ENCODE assay signal across 8 cellular contexts in genomic region chr2:121810959-121811853, GRCh38. TPM values are rescaled to one million over a fixed set of nuclear protein-coding genes. Genes with fewer than 3 reads are reported as not detected.
DNase-seq lines count a peak whose midpoint lies in the region; ATAC-seq and TF ChIP-seq lines count a peak whose summit lies in the region.

No MANE protein-coding gene starts in this region.

- no peaks in the 10 kb centered on the region for H3K36me3 ChIP-seq in WERI-Rb-1
- H3K36me3 ChIP-seq in prostate gland, result no peaks in the 10 kb centered on the region

- TF ChIP-seq CTCF in WERI-Rb-1 (IDR thresholded peaks at IDR 0.05; ENCODE audit: low read depth, low read length) (peak; percentile 70), prostate gland (IDR thresholded peaks at IDR 0.05) (peak; percentile 10 to 46 (median 27))

- DNase-seq in CD1c-positive myeloid dendritic cell (ENCODE audit: extremely low spot score) (peak; percentile 11), NCI-H2081 (lab: John Stamatoyannopoulos, UW) (peak; percentile 71 to 80), WERI-Rb-1 (peak; percentile 80), glomerular visceral epithelial cell (ENCODE audit: extremely low spot score) (peak; percentile 63), prostate gland (ENCODE audit: low spot score) (peak; percentile 23)
- DNase-seq in activated CD4-positive, CD25-positive, alpha-beta regulatory T cell treated with anti-CD3 and anti-CD28 coated beads, Interleukin-2, amount 50 U/mL, for 72 hours, result no peak

- H3K4me1 ChIP-seq in prostate gland (replicated peaks), result no peaks in the 10 kb centered on the region

- no peaks in the 10 kb centered on the region for H3K27me3 ChIP-seq in WERI-Rb-1 (ENCODE audit: insufficient read depth, low read depth, severe bottlenecking)
- H3K27me3 ChIP-seq in prostate gland (replicated peaks; ENCODE audit: insufficient read depth), result no peaks in the 10 kb centered on the region

- 31% methylated on average over 17 of the region's 17 CpGs for WGBS in prostate gland

- H3K4me3 ChIP-seq in WERI-Rb-1 (ENCODE audit: low read depth, low read length) (no peak overlapping the region), prostate gland (no peak overlapping the region)

- ATAC-seq in GM18517 (IDR thresholded peaks at IDR 0.05; ENCODE audit: unreplicated experiment) (peak; percentile 84), HG03095 (IDR thresholded peaks at IDR 0.05; ENCODE audit: unreplicated experiment) (peak; percentile 80)

- H3K27ac ChIP-seq in WERI-Rb-1, result no peak overlapping the region
- H3K27ac ChIP-seq in prostate gland, result no peak overlapping the region

- intact Hi-C loops in prostate gland (cut with DNase I), result no loop called here

- H3K9me3 ChIP-seq in WERI-Rb-1 (ENCODE audit: severe bottlenecking) (no peaks in the 10 kb centered on the region), prostate gland (no peaks in the 10 kb centered on the region)

- TF ChIP-seq POLR2A in prostate gland (IDR thresholded peaks at IDR 0.05), result no peak

RNA-seq across cellular contexts. Expression of gene TSN, which starts 55.8 kb away (rescaled TPM):
- 10 to 100 TPM; 35.3 to 58.7 TPM for total RNA-seq in prostate gland
